ENCODE assay signal across 1 cellular context in the genomic region with DNA sequence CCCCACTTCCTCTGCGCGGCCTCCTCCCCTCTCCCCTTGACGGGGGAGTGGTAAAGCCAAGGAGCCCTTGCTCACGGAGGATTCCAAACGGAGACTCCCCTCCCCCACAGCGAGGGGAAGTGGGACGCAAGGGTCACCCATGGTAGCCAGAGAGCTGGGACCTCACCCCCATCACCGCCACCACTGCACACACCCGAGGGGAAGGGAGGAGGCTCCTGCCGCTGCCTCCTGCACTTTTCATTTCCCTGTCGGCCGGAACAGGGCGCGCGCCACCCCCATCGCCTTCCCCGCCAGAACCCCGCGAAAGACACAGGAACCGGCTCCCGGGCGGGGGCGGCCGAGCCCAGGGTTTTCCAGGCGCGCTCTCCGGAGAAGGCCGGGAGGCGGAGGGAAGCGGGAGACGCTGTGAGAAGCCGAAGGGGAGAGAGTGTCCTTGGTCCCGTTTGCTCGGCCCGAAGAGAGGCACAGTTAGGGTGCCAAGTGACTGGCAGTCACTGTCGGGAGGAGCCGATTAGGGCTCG.
TF ChIP-seq lines count a peak whose summit lies in the region.

No MANE protein-coding gene starts in this region.

TF ChIP-seq in HEK293, 187 proteins besides CTCF, POLR2A, EP300 and RAD21 (continued from another document):
- TF ChIP-seq, protein P1, sequence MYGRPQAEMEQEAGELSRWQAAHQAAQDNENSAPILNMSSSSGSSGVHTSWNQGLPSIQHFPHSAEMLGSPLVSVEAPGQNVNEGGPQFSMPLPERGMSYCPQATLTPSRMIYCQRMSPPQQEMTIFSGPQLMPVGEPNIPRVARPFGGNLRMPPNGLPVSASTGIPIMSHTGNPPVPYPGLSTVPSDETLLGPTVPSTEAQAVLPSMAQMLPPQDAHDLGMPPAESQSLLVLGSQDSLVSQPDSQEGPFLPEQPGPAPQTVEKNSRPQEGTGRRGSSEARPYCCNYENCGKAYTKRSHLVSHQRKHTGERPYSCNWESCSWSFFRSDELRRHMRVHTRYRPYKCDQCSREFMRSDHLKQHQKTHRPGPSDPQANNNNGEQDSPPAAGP (tag by site-specific recombination; IDR thresholded peaks at IDR 0.05), result no peak
- TF ChIP-seq, protein P2, sequence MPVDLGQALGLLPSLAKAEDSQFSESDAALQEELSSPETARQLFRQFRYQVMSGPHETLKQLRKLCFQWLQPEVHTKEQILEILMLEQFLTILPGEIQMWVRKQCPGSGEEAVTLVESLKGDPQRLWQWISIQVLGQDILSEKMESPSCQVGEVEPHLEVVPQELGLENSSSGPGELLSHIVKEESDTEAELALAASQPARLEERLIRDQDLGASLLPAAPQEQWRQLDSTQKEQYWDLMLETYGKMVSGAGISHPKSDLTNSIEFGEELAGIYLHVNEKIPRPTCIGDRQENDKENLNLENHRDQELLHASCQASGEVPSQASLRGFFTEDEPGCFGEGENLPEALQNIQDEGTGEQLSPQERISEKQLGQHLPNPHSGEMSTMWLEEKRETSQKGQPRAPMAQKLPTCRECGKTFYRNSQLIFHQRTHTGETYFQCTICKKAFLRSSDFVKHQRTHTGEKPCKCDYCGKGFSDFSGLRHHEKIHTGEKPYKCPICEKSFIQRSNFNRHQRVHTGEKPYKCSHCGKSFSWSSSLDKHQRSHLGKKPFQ (tag by site-specific recombination; IDR thresholded peaks at IDR 0.05), result no peak
- peak; percentile 71 for TF ChIP-seq ZNF341 (tag by site-specific recombination; IDR thresholded peaks at IDR 0.05; ENCODE audit: low read depth)
- no peak for TF ChIP-seq HOXA7 (CRISPR knock-in tag; IDR thresholded peaks at IDR 0.05; ENCODE audit: borderline replicate concordance)
- TF ChIP-seq, protein P3, sequence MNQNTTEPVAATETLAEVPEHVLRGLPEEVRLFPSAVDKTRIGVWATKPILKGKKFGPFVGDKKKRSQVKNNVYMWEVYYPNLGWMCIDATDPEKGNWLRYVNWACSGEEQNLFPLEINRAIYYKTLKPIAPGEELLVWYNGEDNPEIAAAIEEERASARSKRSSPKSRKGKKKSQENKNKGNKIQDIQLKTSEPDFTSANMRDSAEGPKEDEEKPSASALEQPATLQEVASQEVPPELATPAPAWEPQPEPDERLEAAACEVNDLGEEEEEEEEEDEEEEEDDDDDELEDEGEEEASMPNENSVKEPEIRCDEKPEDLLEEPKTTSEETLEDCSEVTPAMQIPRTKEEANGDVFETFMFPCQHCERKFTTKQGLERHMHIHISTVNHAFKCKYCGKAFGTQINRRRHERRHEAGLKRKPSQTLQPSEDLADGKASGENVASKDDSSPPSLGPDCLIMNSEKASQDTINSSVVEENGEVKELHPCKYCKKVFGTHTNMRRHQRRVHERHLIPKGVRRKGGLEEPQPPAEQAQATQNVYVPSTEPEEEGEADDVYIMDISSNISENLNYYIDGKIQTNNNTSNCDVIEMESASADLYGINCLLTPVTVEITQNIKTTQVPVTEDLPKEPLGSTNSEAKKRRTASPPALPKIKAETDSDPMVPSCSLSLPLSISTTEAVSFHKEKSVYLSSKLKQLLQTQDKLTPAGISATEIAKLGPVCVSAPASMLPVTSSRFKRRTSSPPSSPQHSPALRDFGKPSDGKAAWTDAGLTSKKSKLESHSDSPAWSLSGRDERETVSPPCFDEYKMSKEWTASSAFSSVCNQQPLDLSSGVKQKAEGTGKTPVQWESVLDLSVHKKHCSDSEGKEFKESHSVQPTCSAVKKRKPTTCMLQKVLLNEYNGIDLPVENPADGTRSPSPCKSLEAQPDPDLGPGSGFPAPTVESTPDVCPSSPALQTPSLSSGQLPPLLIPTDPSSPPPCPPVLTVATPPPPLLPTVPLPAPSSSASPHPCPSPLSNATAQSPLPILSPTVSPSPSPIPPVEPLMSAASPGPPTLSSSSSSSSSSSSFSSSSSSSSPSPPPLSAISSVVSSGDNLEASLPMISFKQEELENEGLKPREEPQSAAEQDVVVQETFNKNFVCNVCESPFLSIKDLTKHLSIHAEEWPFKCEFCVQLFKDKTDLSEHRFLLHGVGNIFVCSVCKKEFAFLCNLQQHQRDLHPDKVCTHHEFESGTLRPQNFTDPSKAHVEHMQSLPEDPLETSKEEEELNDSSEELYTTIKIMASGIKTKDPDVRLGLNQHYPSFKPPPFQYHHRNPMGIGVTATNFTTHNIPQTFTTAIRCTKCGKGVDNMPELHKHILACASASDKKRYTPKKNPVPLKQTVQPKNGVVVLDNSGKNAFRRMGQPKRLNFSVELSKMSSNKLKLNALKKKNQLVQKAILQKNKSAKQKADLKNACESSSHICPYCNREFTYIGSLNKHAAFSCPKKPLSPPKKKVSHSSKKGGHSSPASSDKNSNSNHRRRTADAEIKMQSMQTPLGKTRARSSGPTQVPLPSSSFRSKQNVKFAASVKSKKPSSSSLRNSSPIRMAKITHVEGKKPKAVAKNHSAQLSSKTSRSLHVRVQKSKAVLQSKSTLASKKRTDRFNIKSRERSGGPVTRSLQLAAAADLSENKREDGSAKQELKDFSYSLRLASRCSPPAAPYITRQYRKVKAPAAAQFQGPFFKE (tag by site-specific recombination; IDR thresholded peaks at IDR 0.05; ENCODE audit: borderline replicate concordance), result no peak
- no peak for TF ChIP-seq ZNF449 (tag by site-specific recombination; IDR thresholded peaks at IDR 0.05)
- TF ChIP-seq ZNF155 (tag by site-specific recombination; IDR thresholded peaks at IDR 0.05), result no peak
- no peak for TF ChIP-seq ZNF354C (tag by site-specific recombination; IDR thresholded peaks at IDR 0.05; ENCODE audit: borderline replicate concordance, low read depth)
- no peak for TF ChIP-seq ZSCAN30 (tag by site-specific recombination; IDR thresholded peaks at IDR 0.05)
- no peak for TF ChIP-seq ZNF623 (tag by site-specific recombination; IDR thresholded peaks at IDR 0.05)
- TF ChIP-seq ZFP37 (tag by site-specific recombination; IDR thresholded peaks at IDR 0.05), result no peak
- TF ChIP-seq ZNF777 (tag by site-specific recombination; IDR thresholded peaks at IDR 0.05; ENCODE audit: borderline replicate concordance), result no peak
- TF ChIP-seq ZNF26 (tag by site-specific recombination; IDR thresholded peaks at IDR 0.05), result no peak
- TF ChIP-seq ZNF596 (tag by site-specific recombination; IDR thresholded peaks at IDR 0.05), result no peak
- no peak for TF ChIP-seq ZNF239 (tag by site-specific recombination; IDR thresholded peaks at IDR 0.05)
- TF ChIP-seq YY2 (tag by site-specific recombination; IDR thresholded peaks at IDR 0.05), result no peak
- TF ChIP-seq ZNF514 (tag by site-specific recombination; IDR thresholded peaks at IDR 0.05), result no peak
- TF ChIP-seq ZNF266 (tag by site-specific recombination; IDR thresholded peaks at IDR 0.05; ENCODE audit: low read depth), result no peak
- no peak for TF ChIP-seq GLI4 (tag by site-specific recombination; IDR thresholded peaks at IDR 0.05)
- no peak for TF ChIP-seq ZFP3 (tag by site-specific recombination; IDR thresholded peaks at IDR 0.05; ENCODE audit: low read depth)
- TF ChIP-seq ZNF274 (IDR thresholded peaks at IDR 0.05; ENCODE audit: low read length), result no peak
- TF ChIP-seq ZNF274 (tag by site-specific recombination; IDR thresholded peaks at IDR 0.05; ENCODE audit: borderline replicate concordance), result no peak
- no peak for TF ChIP-seq ZNF571 (tag by site-specific recombination; IDR thresholded peaks at IDR 0.05)
